ENCODE assay signal across 16 cellular contexts in genomic region chr14:54577494-54577893, GRCh38. TPM values are rescaled to one million over a fixed set of nuclear protein-coding genes. Genes with fewer than 3 reads are reported as not detected.
DNase-seq lines count a peak whose midpoint lies in the region; ATAC-seq, FAIRE-seq and TF ChIP-seq lines count a peak whose summit lies in the region.
"Had no signal": no experiment of that assay in that cellular context is flagged by ENCODE, and none has a peak within 500 bp of the region (broad histone marks: within the 10 kb centered on the region; RNA-seq: fewer than 3 reads in every experiment).

No MANE protein-coding gene starts in this region.

- H3K27ac ChIP-seq in IMR-90 (ENCODE audit: insufficient read depth, low read length) (peak overlapping the region; percentile 7; the same call in 1 of the 2 replicates), mesenchymal stem cell (ENCODE audit: low read length, poor library complexity, severe bottlenecking) (no peak overlapping the region), thoracic aorta (peak overlapping the region; percentile 9 to 34)

- H2BK15ac ChIP-seq in IMR-90 (ENCODE audit: low read depth, low read length) (no peak overlapping the region), mesenchymal stem cell (ENCODE audit: low read depth, poor library complexity, severe bottlenecking) (no peak overlapping the region)

- H2BK120ac ChIP-seq in IMR-90 (ENCODE audit: low read depth, low read length) = no peak overlapping the region
- H2BK120ac ChIP-seq in mesenchymal stem cell (ENCODE audit: low read depth, low read length) = no peak overlapping the region

- H3K4ac ChIP-seq in IMR-90 (ENCODE audit: low read depth, low read length) (no peak overlapping the region), mesenchymal stem cell (ENCODE audit: low read depth in 1 of 2, low read length in 2 of 2) (no peak overlapping the region)

- in situ Hi-C loops in IMR-90 (cut with MboI; ENCODE audit: low sequenced_read_pairs) = no loop called here

- H4K5ac ChIP-seq in IMR-90 (ENCODE audit: low read depth, low read length) = no peak overlapping the region

- no peak for TF ChIP-seq RAD21 in IMR-90 (IDR thresholded peaks at IDR 0.05; ENCODE audit: low read length)

- BruUV-seq in IMR-90 (replicated peaks; lab: Mats Ljungman, UMichigan) = no TSS peak

- WGBS in IMR-90 (ENCODE audit: extremely low coverage in 2 of 2, insufficient read length in 1 of 2), 2 experiments = 92% methylated on average over 2 of the region's 6 CpGs; no CpG with 5 or more reads in 1 of the 2 experiments
- 79% methylated on average over 6 of the region's 6 CpGs for WGBS in mesenchymal stem cell

- H3K4me2 ChIP-seq in IMR-90 (ENCODE audit: low read depth, low read length) (no peak overlapping the region), mesenchymal stem cell (ENCODE audit: low read length, poor library complexity, severe bottlenecking) (no peak overlapping the region)

- no peak overlapping the region for H2BK20ac ChIP-seq in IMR-90 (ENCODE audit: low read depth, low read length)

- TF ChIP-seq POLR2A in IMR-90 (IDR thresholded peaks at IDR 0.05; ENCODE audit: low read depth, low read length) = peak; percentile 56; the same call in 1 of the 2 replicates

- H4K91ac ChIP-seq in IMR-90 (ENCODE audit: insufficient read depth, low read depth, low read length) (no peak overlapping the region), mesenchymal stem cell (ENCODE audit: low read length) (no peak overlapping the region)

- peaks cover 85% of the 10 kb centered on the region for H4K20me1 ChIP-seq in IMR-90 (ENCODE audit: insufficient read depth, low read length)

- peak overlapping the region; percentile 28; the same call in 1 of the 2 replicates for H3K23ac ChIP-seq in IMR-90 (ENCODE audit: low read depth, low read length)
- H3K23ac ChIP-seq in mesenchymal stem cell (ENCODE audit: low read length in 2 of 2) = peak overlapping the region in 1 of 2 experiments; percentile 48

- H3K14ac ChIP-seq in IMR-90 (replicated peaks; ENCODE audit: low read depth, low read length) (0 out of 2 replicates have a peak overlapping the region, but pooled peaks have one; percentile 20), mesenchymal stem cell (ENCODE audit: low read length in 2 of 2) (no peak overlapping the region)

- H2AFZ ChIP-seq in IMR-90 (replicated peaks; ENCODE audit: low read length, poor library complexity) = no peak overlapping the region
- H2AFZ ChIP-seq in mesenchymal stem cell (ENCODE audit: low read depth, low read length) = no peak overlapping the region

- H4K8ac ChIP-seq in IMR-90 (ENCODE audit: low read depth in 2 of 2, low read length in 2 of 2) = no peak overlapping the region
- no peak overlapping the region for H4K8ac ChIP-seq in mesenchymal stem cell (ENCODE audit: low read length)

- FAIRE-seq in HTR-8/SVneo (lab: Jason Lieb, UNC) = no peak

- H3K36me3 ChIP-seq in IMR-90 (ENCODE audit: control insufficient read depth, insufficient read depth, low read length) (peaks cover 12% of the 10 kb centered on the region), mesenchymal stem cell (ENCODE audit: control insufficient read depth in 1 of 2, insufficient read depth in 2 of 2, low read depth in 1 of 2, low read length in 2 of 2) (peaks cover 11 to 39% of the 10 kb centered on the region in 2 experiments), thoracic aorta (no peaks in the 10 kb centered on the region)

- H3K9ac ChIP-seq in IMR-90 (ENCODE audit: low read depth, low read length) (no peak overlapping the region), mesenchymal stem cell (ENCODE audit: low read length) (no peak overlapping the region)

- intact Hi-C loops in IMR-90 (cut with micrococcal nuclease) = loop anchor here (2.0 kb wide), 1 partner anchor 13 kb away; no protein-coding TSS in a partner anchor

- ATAC-seq in IMR-90 (ENCODE audit: low read depth) = no peak
- no peak for ATAC-seq in thoracic aorta (ENCODE audit: insufficient number of reproducible peaks, low FRiP score, low read depth)
- ATAC-seq in HG03159 (IDR thresholded peaks at IDR 0.05; ENCODE audit: unreplicated experiment) = no peak

- CTCF ChIA-PET in IMR-90 (lab: Yijun Ruan, JAX) = interaction anchor here (0.7 kb wide), 1 partner anchor 195 kb away, joined by 4 read pairs; no protein-coding TSS in a partner anchor

- peak overlapping the region in 1 of 2 experiments; percentile 15 for H2BK12ac ChIP-seq in mesenchymal stem cell (ENCODE audit: low read length in 2 of 2)

- H3K9me3 ChIP-seq in IMR-90 (ENCODE audit: control insufficient read depth, insufficient read depth, low read length) (no peaks in the 10 kb centered on the region), mesenchymal stem cell (ENCODE audit: control insufficient read depth, low read length) (peaks cover 8% of the 10 kb centered on the region), thoracic aorta (no peaks in the 10 kb centered on the region)
- H3K9me3 ChIP-seq: HAP-1 had no signal

- H2AK9ac ChIP-seq in IMR-90 (replicated peaks; ENCODE audit: low read depth, low read length, poor library complexity) = peak overlapping the region; percentile 48

- no peak for TF ChIP-seq CTCF in IMR-90 (conservative IDR thresholded peaks at IDR 0.05; ENCODE audit: low read depth, low read length)
- TF ChIP-seq CTCF in thoracic aorta (IDR thresholded peaks at IDR 0.05) = no peak

- peaks cover 38% of the 10 kb centered on the region for H3K4me1 ChIP-seq in IMR-90 (ENCODE audit: control insufficient read depth, insufficient read depth, low read length)
- peaks cover 8% of the 10 kb centered on the region for H3K4me1 ChIP-seq in mesenchymal stem cell (ENCODE audit: control insufficient read depth, insufficient read depth, low read depth, low read length)
- peaks cover 19 to 78% of the 10 kb centered on the region in 2 donors for H3K4me1 ChIP-seq in thoracic aorta (ENCODE audit: control insufficient read depth in 1 of 2, low read depth in 2 of 2)

- H3K27me3 ChIP-seq in IMR-90 (ENCODE audit: control insufficient read depth, insufficient read depth, low read length) = no peaks in the 10 kb centered on the region
- no peaks in the 10 kb centered on the region for H3K27me3 ChIP-seq in mesenchymal stem cell (ENCODE audit: control insufficient read depth in 1 of 2, insufficient read depth in 1 of 2, low read length in 2 of 2)
- no peaks in the 10 kb centered on the region for H3K27me3 ChIP-seq in thoracic aorta (replicated peaks; ENCODE audit: insufficient read depth)

- dilution Hi-C loops in IMR-90 (cut with HindIII; ENCODE audit: low sequenced_read_pairs, unreplicated experiment) = no loop called here

- H2BK5ac ChIP-seq in IMR-90 (ENCODE audit: low read depth, low read length, poor library complexity, severe bottlenecking) = peak overlapping the region; percentile 14
- no peak overlapping the region for H2BK5ac ChIP-seq in mesenchymal stem cell (ENCODE audit: low read depth, low read length, poor library complexity, severe bottlenecking)

- peaks cover 39 to 85% of the 10 kb centered on the region in 2 experiments for H3K79me1 ChIP-seq in IMR-90 (ENCODE audit: low read depth in 1 of 2, low read length in 2 of 2)
- H3K79me1 ChIP-seq in mesenchymal stem cell (replicated peaks; ENCODE audit: low read length, poor library complexity, severe bottlenecking) = peaks cover 27% of the 10 kb centered on the region

- no peak overlapping the region for H3K56ac ChIP-seq in IMR-90 (ENCODE audit: extremely low read depth, insufficient read depth, low read length)

- POLR2A ChIA-PET in IMR-90 (lab: Charles Lee; ENCODE audit: unreplicated experiment) = interaction anchor here (1.1 kb wide), 1 partner anchor 13 kb away, joined by 4 read pairs; no protein-coding TSS in a partner anchor

- H3K18ac ChIP-seq in IMR-90 (ENCODE audit: low read depth, low read length) (no peak overlapping the region), mesenchymal stem cell (ENCODE audit: low read depth in 1 of 2, low read length in 2 of 2) (peak overlapping the region; percentile 18 to 49)

- peaks cover 38% of the 10 kb centered on the region for H3K9me1 ChIP-seq in IMR-90 (ENCODE audit: insufficient read depth, low read length)

- DNase-seq in EL = peak; percentile 17
- DNase-seq in IMR-90 = no peak
- peak; percentile 49 for DNase-seq in mesenchymal stem cell
- DNase-seq in thoracic aorta (ENCODE audit: low spot score) = no peak
- DNase-seq in DMS53 treated with DMSO at 0.1 percent for 48 hours (lab: John Stamatoyannopoulos, UW; ENCODE audit: unreplicated experiment) = no peak
- no peak for DNase-seq in HTR-8/SVneo (ENCODE audit: insufficient read length, low spot score)
- DNase-seq: CD4-positive, alpha-beta T cell; NCI-H1105; NCI-H187; NCI-H446; NCI-H69; NK-92 treated with Interleukin-12 subunit alpha and Interleukin-12 subunit beta, amount 100 ng/mL, for 24 hours; OCI-M1; SIG-M5 had no signal

- H2AK5ac ChIP-seq in IMR-90 (ENCODE audit: low read depth, low read length) (peak overlapping the region; percentile 43; the same call in 1 of the 2 replicates), mesenchymal stem cell (ENCODE audit: low read length, severe bottlenecking) (peak overlapping the region; percentile 44)

- H3K4me3 ChIP-seq in IMR-90 (ENCODE audit: insufficient read depth, low read depth, low read length) (no peak overlapping the region), mesenchymal stem cell (ENCODE audit: insufficient read depth in 1 of 2, low read depth in 1 of 2, low read length in 2 of 2) (no peak overlapping the region), thoracic aorta (no peak overlapping the region)
- H3K4me3 ChIP-seq: HAP-1 had no signal

TF ChIP-seq in IMR-90, 13 proteins besides CTCF, POLR2A, EP300 and RAD21 (continues in another document):
- TF ChIP-seq MAZ (IDR thresholded peaks at IDR 0.05; ENCODE audit: borderline replicate concordance, low read depth, low read length) (no peak), NFE2L2 (IDR thresholded peaks at IDR 0.05; ENCODE audit: low read depth, low read length) (no peak), CHD1 (IDR thresholded peaks at IDR 0.05; ENCODE audit: low read depth, low read length) (no peak), USF2 (IDR thresholded peaks at IDR 0.05; ENCODE audit: low read depth, low read length) (no peak), MXI1 (IDR thresholded peaks at IDR 0.05; ENCODE audit: borderline replicate concordance, low read depth, low read length) (no peak), RCOR1 (IDR thresholded peaks at IDR 0.05; ENCODE audit: insufficient replicate concordance, low read length) (no peak), SMC3 (IDR thresholded peaks at IDR 0.05; ENCODE audit: low read depth, low read length) (no peak)

RNA-seq across cellular contexts. Expression of gene SAMD4A, which starts 10.6 kb away (rescaled TPM):
- total RNA-seq in IMR-90 (2012; rRNA removed) = 36.7 and 38.2 TPM in 2 replicates
- polyA plus RNA-seq in IMR-90 (2012; rRNA removed) = 20.0 and 22.9 TPM in 2 replicates
- polyA plus RNA-seq in IMR-90 (2012; cell fraction: cytosol; rRNA removed) = 9.1 and 12.2 TPM in 2 replicates
- 27.3 and 38.9 TPM in 2 replicates for polyA plus RNA-seq in IMR-90 (2012; cell fraction: nucleus; rRNA removed; ENCODE audit: low replicate concordance)
- 21.1 TPM for polyA plus RNA-seq in mesenchymal stem cell (2013, experiment 1 of 2)
- polyA plus RNA-seq in mesenchymal stem cell (2013, experiment 2 of 2) = 21.2 TPM
- total RNA-seq in thoracic aorta = 100 to 1,000 TPM; 142 to 172 TPM

Comparison
In these comparisons a context has a peak if more than half of its experiments do, and no peak if none do; other contexts are left out.
1. DNase-seq: peak in EL (single experiment) and mesenchymal stem cell (single experiment); none in IMR-90 (single experiment), thoracic aorta (single experiment), DMS53 treated with DMSO at 0.1 percent for 48 hours (single experiment) and HTR-8/SVneo (single experiment).